8 cellular contexts compared by ENCODE assay signal in the genomic region with DNA sequence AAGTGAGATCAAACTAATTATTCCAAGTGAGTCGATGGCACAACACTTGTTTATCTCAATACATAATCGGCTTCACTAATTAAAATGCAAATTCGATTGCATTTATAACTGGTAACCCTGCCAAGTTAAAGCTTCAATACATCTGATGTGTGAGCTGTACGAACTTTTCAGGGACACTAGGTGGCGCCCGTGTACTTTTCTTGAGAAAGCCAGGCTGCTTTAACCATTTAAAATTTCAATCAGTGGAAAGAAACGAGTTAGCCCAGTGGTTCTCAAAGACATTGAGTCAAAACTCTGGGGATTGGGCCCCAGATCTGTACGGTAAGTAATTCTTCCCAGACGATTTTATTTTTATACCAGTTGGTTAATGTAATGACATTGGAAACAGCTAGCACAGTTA.
DNase-seq lines count a peak whose midpoint lies in the region; ATAC-seq, FAIRE-seq and TF ChIP-seq lines count a peak whose summit lies in the region.

No MANE protein-coding gene starts in this region.

- H3K4me3 Mint-ChIP-seq in T-helper 17 cell (no peak overlapping the region), immature natural killer cell (no peak overlapping the region)

- H3K36me3 ChIP-seq in GM12878 (ENCODE audit: control insufficient read depth in 2 of 2, insufficient read depth in 2 of 2, low read length in 1 of 2), result no peaks in the 10 kb centered on the region

- H3K9me3 Mint-ChIP-seq in immature natural killer cell, result no peaks in the 10 kb centered on the region

- H3K4me1 ChIP-seq in GM12878 (ENCODE audit: control insufficient read depth, insufficient read depth, low read length), result peaks cover 18% of the 10 kb centered on the region

- H3K27me3 Mint-ChIP-seq in T-helper 17 cell (peaks cover 25% of the 10 kb centered on the region), immature natural killer cell (ENCODE audit: low read depth in 3 of 3) (peaks cover 0 to 1% (median 0%) of the 10 kb centered on the region in 3 donors)

- SMC1A ChIA-PET in GM12878 (lab: Charles Lee; ENCODE audit: uncharacterized antibody, unreplicated experiment), result interaction anchor here (0.8 to 3.4 kb wide), 19 partner anchors 12 to 765 kb away, joined by 3 to 14 read pairs (median 4); no protein-coding TSS in a partner anchor

- peak; percentile 60 for TF ChIP-seq CTCF in HFF-Myc (IDR thresholded peaks at IDR 0.05; ENCODE audit: low read depth, low read length, missing control alignments)
- peak; percentile 74 to 84 (median 80) for TF ChIP-seq CTCF in GM12878 (IDR thresholded peaks at IDR 0.05 in 2 of 3, conservative IDR thresholded peaks at IDR 0.05 in 1 of 3; ENCODE audit: control insufficient read depth in 2 of 3, extremely low read depth in 1 of 3, insufficient read depth in 1 of 3, low read depth in 3 of 3, low read length in 3 of 3)

- H3K4me3 ChIP-seq in HFF-Myc (replicated peaks; ENCODE audit: low read depth, low read length) (no peak overlapping the region), GM12878 (no peak overlapping the region)

- no peaks in the 10 kb centered on the region for H3K79me2 ChIP-seq in GM12878 (ENCODE audit: control insufficient read depth, insufficient read depth, low read length)

- DNase-seq in DMS114 treated with DMSO at 0.1 percent for 48 hours (lab: John Stamatoyannopoulos, UW; ENCODE audit: unreplicated experiment) (peak; percentile 54), HFF-Myc (ENCODE audit: extremely low read depth, low read depth) (peak; percentile 44), NCI-H2029 treated with DMSO at 0.1 percent for 48 hours (lab: John Stamatoyannopoulos, UW) (peak; percentile 80), T-helper 17 cell (peak; percentile 15 to 25 (median 18)), GM12878 (ENCODE audit: low read depth, low spot score) (no peak), immature natural killer cell (peak; percentile 5 to 38 (median 17))
- peak; percentile 59 for DNase-seq in stimulated activated CD4-positive, alpha-beta T cell treated with anti-CD3 and anti-CD28 coated beads, Interleukin-15, amount 100 ng/mL, for 24 hours

- POLR2A ChIA-PET in GM12878 (lab: Charles Lee), result no interaction called here

- WGBS in GM12878 (ENCODE audit: insufficient coverage, insufficient replicate concordance, low lambda C conversion rate, missing lambda C conversion rate), result 0% methylated on average over 9 of the region's 9 CpGs

- no peaks in the 10 kb centered on the region for H3K36me3 Mint-ChIP-seq in T-helper 17 cell (ENCODE audit: low read depth)
- H3K36me3 Mint-ChIP-seq in immature natural killer cell, result no peaks in the 10 kb centered on the region

- no peak for TF ChIP-seq EP300 in GM12878 (IDR thresholded peaks at IDR 0.05; ENCODE audit: borderline replicate concordance in 1 of 2, control insufficient read depth in 1 of 2, low read depth in 2 of 2, low read length in 2 of 2)

- CTCF ChIA-PET in GM12878 (lab: Yijun Ruan, JAX), result interaction anchor here (0.6 to 12.0 kb wide), 34 partner anchors 9 to 1927 kb away, joined by 3 to 235 read pairs (median 4); no protein-coding TSS in a partner anchor

- no peaks in the 10 kb centered on the region for H4K20me1 ChIP-seq in GM12878 (ENCODE audit: control insufficient read depth, insufficient read depth)

- no peak overlapping the region for H2AFZ ChIP-seq in GM12878 (ENCODE audit: control insufficient read depth, low read depth, low read length)

- FAIRE-seq in GM12878 (lab: Jason Lieb, UNC), result peak; percentile 90

- intact Hi-C loops in GM12878 (cut with micrococcal nuclease; ENCODE audit: unreplicated experiment), result loop anchor here (1.0 to 10.0 kb wide), 8 partner anchors 296 to 1925 kb away; no protein-coding TSS in a partner anchor

- H3K9me3 ChIP-seq in T-helper 17 cell (ENCODE audit: control insufficient read depth, low read length, poor library complexity, severe bottlenecking) (no peaks in the 10 kb centered on the region), GM12878 (replicated peaks; ENCODE audit: control insufficient read depth, insufficient read depth, low read length) (no peaks in the 10 kb centered on the region; the same call in 2 of the 3 replicates)

- H3K9ac ChIP-seq in GM12878 (ENCODE audit: control insufficient read depth, insufficient read depth, low read length), result no peak overlapping the region

- H3K27me3 ChIP-seq in GM12878 (replicated peaks in 1 of 2; ENCODE audit: control insufficient read depth in 2 of 2, insufficient read depth in 2 of 2, low read length in 1 of 2), result no peaks in the 10 kb centered on the region

- H3K27ac ChIP-seq in GM12878 (ENCODE audit: control insufficient read depth, insufficient read depth), result no peak overlapping the region

- in situ Hi-C loops in GM12878 (cut with MboI), result loop anchor here (5.0 to 10.0 kb wide), 2 partner anchors 475 to 808 kb away; no protein-coding TSS in a partner anchor

- BruUV-seq in GM12878 (replicated peaks; lab: Mats Ljungman, UMichigan), result no TSS peak

- peaks cover 4% of the 10 kb centered on the region for H3K4me1 Mint-ChIP-seq in T-helper 17 cell
- no peaks in the 10 kb centered on the region for H3K4me1 Mint-ChIP-seq in immature natural killer cell

- TF ChIP-seq RAD21 in GM12878 (IDR thresholded peaks at IDR 0.05; ENCODE audit: insufficient read depth, low read depth, low read length), result peak; percentile 94

- ATAC-seq in T-helper 17 cell, result peak; percentile 52
- ATAC-seq in GM12878, result peak; percentile 87
- ATAC-seq in HG02610 (IDR thresholded peaks at IDR 0.05; ENCODE audit: unreplicated experiment), result no peak

- RAD21 ChIA-PET in GM12878 (lab: Charles Lee; ENCODE audit: unreplicated experiment), result interaction anchor here (0.7 to 2.1 kb wide), 14 partner anchors 10 to 1926 kb away, joined by 3 to 23 read pairs (median 4); no protein-coding TSS in a partner anchor

- no peak overlapping the region for H3K27ac Mint-ChIP-seq in T-helper 17 cell
- H3K27ac Mint-ChIP-seq in immature natural killer cell, result no peak overlapping the region

- no peak overlapping the region for H3K4me2 ChIP-seq in GM12878 (ENCODE audit: control insufficient read depth, insufficient read depth)

- TF ChIP-seq POLR2A in GM12878 (IDR thresholded peaks at IDR 0.05; ENCODE audit: low read depth, low read length), result no peak

TF ChIP-seq in GM12878, 131 proteins besides CTCF, POLR2A, EP300 and RAD21:
- TF ChIP-seq, protein P1, sequence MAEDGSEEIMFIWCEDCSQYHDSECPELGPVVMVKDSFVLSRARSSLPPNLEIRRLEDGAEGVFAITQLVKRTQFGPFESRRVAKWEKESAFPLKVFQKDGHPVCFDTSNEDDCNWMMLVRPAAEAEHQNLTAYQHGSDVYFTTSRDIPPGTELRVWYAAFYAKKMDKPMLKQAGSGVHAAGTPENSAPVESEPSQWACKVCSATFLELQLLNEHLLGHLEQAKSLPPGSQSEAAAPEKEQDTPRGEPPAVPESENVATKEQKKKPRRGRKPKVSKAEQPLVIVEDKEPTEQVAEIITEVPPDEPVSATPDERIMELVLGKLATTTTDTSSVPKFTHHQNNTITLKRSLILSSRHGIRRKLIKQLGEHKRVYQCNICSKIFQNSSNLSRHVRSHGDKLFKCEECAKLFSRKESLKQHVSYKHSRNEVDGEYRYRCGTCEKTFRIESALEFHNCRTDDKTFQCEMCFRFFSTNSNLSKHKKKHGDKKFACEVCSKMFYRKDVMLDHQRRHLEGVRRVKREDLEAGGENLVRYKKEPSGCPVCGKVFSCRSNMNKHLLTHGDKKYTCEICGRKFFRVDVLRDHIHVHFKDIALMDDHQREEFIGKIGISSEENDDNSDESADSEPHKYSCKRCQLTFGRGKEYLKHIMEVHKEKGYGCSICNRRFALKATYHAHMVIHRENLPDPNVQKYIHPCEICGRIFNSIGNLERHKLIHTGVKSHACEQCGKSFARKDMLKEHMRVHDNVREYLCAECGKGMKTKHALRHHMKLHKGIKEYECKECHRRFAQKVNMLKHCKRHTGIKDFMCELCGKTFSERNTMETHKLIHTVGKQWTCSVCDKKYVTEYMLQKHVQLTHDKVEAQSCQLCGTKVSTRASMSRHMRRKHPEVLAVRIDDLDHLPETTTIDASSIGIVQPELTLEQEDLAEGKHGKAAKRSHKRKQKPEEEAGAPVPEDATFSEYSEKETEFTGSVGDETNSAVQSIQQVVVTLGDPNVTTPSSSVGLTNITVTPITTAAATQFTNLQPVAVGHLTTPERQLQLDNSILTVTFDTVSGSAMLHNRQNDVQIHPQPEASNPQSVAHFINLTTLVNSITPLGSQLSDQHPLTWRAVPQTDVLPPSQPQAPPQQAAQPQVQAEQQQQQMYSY (CRISPR knock-in tag; IDR thresholded peaks at IDR 0.05), result no peak
- peak; percentile 69 for TF ChIP-seq SMC3 (IDR thresholded peaks at IDR 0.05; ENCODE audit: borderline replicate concordance, low read length)
- no peak for TF ChIP-seq EED (IDR thresholded peaks at IDR 0.05; ENCODE audit: low read depth)
- no peak for TF ChIP-seq RB1 (IDR thresholded peaks at IDR 0.05; ENCODE audit: borderline replicate concordance)
- no peak for TF ChIP-seq MXI1 (IDR thresholded peaks at IDR 0.05; ENCODE audit: low read depth, low read length)
- TF ChIP-seq, protein P2, sequence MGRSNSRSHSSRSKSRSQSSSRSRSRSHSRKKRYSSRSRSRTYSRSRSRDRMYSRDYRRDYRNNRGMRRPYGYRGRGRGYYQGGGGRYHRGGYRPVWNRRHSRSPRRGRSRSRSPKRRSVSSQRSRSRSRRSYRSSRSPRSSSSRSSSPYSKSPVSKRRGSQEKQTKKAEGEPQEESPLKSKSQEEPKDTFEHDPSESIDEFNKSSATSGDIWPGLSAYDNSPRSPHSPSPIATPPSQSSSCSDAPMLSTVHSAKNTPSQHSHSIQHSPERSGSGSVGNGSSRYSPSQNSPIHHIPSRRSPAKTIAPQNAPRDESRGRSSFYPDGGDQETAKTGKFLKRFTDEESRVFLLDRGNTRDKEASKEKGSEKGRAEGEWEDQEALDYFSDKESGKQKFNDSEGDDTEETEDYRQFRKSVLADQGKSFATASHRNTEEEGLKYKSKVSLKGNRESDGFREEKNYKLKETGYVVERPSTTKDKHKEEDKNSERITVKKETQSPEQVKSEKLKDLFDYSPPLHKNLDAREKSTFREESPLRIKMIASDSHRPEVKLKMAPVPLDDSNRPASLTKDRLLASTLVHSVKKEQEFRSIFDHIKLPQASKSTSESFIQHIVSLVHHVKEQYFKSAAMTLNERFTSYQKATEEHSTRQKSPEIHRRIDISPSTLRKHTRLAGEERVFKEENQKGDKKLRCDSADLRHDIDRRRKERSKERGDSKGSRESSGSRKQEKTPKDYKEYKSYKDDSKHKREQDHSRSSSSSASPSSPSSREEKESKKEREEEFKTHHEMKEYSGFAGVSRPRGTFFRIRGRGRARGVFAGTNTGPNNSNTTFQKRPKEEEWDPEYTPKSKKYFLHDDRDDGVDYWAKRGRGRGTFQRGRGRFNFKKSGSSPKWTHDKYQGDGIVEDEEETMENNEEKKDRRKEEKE (IDR thresholded peaks at IDR 0.05), result no peak
TF ChIP-seq in GM12878: peak in this region for 1.
